Comparison of ENCODE assay signal across 1 cellular context in the genomic region with DNA sequence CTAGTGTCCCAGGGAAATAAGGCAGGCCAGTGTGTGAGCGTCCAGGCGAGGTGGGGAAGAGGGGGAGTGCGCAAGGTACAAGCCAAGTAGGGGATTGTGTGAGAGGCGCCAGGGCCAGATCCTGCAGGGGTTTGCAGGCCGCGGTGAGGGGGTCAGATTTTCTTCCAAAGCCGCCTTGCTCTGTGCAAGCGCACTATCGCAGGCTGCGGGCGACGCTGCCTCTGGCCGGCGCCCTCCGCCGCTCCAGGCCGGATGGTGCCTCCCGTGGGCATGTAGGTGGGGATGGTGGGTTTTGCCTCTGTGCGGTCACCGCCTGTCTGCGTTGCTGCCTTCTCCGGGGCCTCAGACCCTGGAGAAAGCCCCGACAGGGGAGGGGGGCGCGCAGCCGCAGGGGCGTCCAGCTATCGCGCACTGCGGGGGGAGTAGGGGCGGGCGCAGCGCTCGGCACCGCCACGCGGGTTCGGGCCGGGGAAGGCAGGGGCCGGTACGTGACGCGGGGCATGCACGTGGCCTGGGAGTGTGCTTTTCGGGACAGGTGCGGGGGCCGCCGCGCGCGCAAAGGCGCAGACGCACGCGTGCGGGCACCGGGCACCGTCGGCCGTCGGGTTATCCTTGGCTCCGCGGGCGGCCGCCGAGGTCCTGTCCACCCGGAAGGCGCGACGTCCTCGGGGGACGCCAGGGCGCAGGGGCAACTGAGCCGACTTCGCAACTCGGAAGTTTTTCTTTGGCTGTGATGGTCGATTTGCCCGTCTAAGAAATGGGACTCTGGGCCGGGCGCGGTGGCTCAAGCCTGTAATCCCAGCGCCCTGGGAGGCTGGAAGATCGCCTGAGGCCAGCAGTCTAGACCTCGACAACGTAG.
TF ChIP-seq lines count a peak whose summit lies in the region.

No MANE protein-coding gene starts in this region.

TF ChIP-seq in IMR-90, 13 proteins besides CTCF, POLR2A, EP300 and RAD21:
- TF ChIP-seq MAFK (IDR thresholded peaks at IDR 0.05; ENCODE audit: low read depth, low read length) (no peak), MXI1 (IDR thresholded peaks at IDR 0.05; ENCODE audit: borderline replicate concordance, low read depth, low read length) (no peak), MAZ (IDR thresholded peaks at IDR 0.05; ENCODE audit: borderline replicate concordance, low read depth, low read length) (no peak), BHLHE40 (IDR thresholded peaks at IDR 0.05; ENCODE audit: low read depth, low read length) (0 out of 2 replicates have a peak, but pooled peaks have one; percentile 35)
- TF ChIP-seq, protein P1, sequence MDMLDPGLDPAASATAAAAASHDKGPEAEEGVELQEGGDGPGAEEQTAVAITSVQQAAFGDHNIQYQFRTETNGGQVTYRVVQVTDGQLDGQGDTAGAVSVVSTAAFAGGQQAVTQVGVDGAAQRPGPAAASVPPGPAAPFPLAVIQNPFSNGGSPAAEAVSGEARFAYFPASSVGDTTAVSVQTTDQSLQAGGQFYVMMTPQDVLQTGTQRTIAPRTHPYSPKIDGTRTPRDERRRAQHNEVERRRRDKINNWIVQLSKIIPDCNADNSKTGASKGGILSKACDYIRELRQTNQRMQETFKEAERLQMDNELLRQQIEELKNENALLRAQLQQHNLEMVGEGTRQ (IDR thresholded peaks at IDR 0.05; ENCODE audit: low read depth, low read length), result no peak
